Comparison of ENCODE assay signal across 7 cellular contexts in the genomic region with DNA sequence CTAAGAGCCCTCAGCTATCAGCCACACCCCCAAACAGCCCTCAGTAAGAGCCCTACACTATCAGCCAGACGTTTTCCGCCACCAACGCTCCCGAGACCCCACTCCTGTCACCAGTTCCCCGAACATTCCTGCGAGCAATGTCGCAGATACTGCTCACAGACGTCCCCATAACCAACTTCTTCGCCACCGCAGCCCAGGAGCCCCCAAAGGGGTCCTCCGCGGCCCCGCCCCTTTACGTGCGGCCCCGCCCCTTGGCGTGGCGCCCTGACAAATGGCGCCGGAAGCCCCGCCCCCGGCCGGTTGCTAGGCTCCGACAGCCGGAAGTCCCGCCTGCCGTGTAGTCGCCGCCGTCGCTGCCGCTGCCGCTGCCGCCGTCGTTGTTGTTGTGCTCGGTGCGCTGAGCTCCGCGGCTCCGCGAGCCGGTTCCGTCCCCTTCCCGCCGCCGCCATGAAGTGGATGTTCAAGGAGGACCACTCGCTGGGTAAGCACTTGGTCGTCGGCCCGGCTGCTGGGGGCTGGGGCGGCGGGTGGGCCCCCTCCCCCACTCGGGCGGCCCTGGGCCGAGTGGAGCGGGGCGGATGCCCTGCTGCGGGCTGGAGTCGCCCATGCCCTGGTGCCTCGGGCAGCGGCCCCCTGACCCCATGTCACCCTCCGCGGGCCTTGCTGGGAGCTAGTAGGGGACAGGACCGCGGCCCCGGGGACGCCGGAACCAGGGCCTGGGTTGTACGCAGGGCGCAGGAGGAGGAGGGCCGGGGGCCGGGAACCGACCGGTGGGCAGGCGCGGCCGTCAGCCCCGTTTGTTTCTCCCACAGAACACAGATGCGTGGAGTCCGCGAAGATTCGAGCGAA. TPM values are rescaled to one million over a fixed set of nuclear protein-coding genes. Genes with fewer than 3 reads are reported as not detected.
A peak's percentile ranks its signal among the peaks of the same experiment; 100 is the strongest.
DNase-seq lines count a peak whose midpoint lies in the region; ATAC-seq and TF ChIP-seq lines count a peak whose summit lies in the region.

GABARAPL2 (plus strand) TSS at position 340 of the 849 bp plus-strand sequence; CDS start at position 448, 108 bp downstream.

- no peak for TF ChIP-seq CTCF in body of pancreas (IDR thresholded peaks at IDR 0.05)
- no peak for TF ChIP-seq CTCF in gastrocnemius medialis (IDR thresholded peaks at IDR 0.05 in 4 of 5, conservative IDR thresholded peaks at IDR 0.05 in 1 of 5)

- H3K4me3 ChIP-seq in body of pancreas: peak within 1 kb of the TSS; percentile 40 to 96
- H3K4me3 ChIP-seq in iPS DF 6.9 (ENCODE audit: low read length): peak within 1 kb of the TSS; percentile 81
- peak within 1 kb of the TSS; percentile 89 to 98 (median 96) for H3K4me3 ChIP-seq in gastrocnemius medialis

- intact Hi-C loops in body of pancreas (cut with DNase I) (no loop called here), gastrocnemius medialis (cut with DNase I; ENCODE audit: low total_unique reads) (loop anchor here (1.0 to 5.0 kb wide), 4 partner anchors 49 to 104 kb away; partner anchors contain the start of genes ADAT1, KARS1, TERF2IP and TMEM170A)

- WGBS in body of pancreas, 2 donors: 1 to 2% methylated on average over 21 to 75 of the region's 84 CpGs
- no CpG with 5 or more reads among the region's 84 CpGs for whole genome bisulfite sequencing in iPS DF 6.9 (ENCODE audit: insufficient coverage, insufficient read length)

- H3K27me3 ChIP-seq in body of pancreas (no peaks in the 10 kb centered on the region), iPS DF 6.9 (ENCODE audit: control insufficient read depth, insufficient read depth, low read length) (no peaks in the 10 kb centered on the region), gastrocnemius medialis (no peaks in the 10 kb centered on the region)

- H3K36me3 ChIP-seq in body of pancreas (replicated peaks in 1 of 2; ENCODE audit: insufficient read depth in 1 of 2, low read depth in 2 of 2) (no peaks in the 10 kb centered on the region), iPS DF 6.9 (ENCODE audit: control insufficient read depth, insufficient read depth, low read length) (no peaks in the 10 kb centered on the region; the same call in 1 of the 2 replicates), gastrocnemius medialis (peaks cover 0 to 29% of the 10 kb centered on the region in 2 donors)

- TF ChIP-seq POLR2A in body of pancreas (IDR thresholded peaks at IDR 0.05) (peak; percentile 28 to 82 (median 64)), gastrocnemius medialis (IDR thresholded peaks at IDR 0.05) (peak; percentile 90 to 91)

- ATAC-seq in GM18858 (IDR thresholded peaks at IDR 0.05; ENCODE audit: unreplicated experiment): peak; percentile 58
- peak; percentile 62 for ATAC-seq in HG03039 (IDR thresholded peaks at IDR 0.05; ENCODE audit: unreplicated experiment)
- peak; percentile 90 for ATAC-seq in body of pancreas
- peak; percentile 91 to 95 for ATAC-seq in gastrocnemius medialis

- H3K27ac ChIP-seq in body of pancreas (peak within 1 kb of the TSS; percentile 42 to 83 (median 69)), iPS DF 6.9 (ENCODE audit: low read length) (no peak within 1 kb of the TSS), gastrocnemius medialis (peak within 1 kb of the TSS; percentile 81 to 92 (median 86))

- peak; percentile 48 for DNase-seq in NCI-H2107 treated with DMSO at 0.1 percent for 48 hours (lab: John Stamatoyannopoulos, UW; ENCODE audit: unreplicated experiment)
- peak; percentile 91 for DNase-seq in UCSD-AML1 (lab: John Stamatoyannopoulos, UW; ENCODE audit: unreplicated experiment)
- peak; percentile 79 to 87 (median 85) for DNase-seq in body of pancreas
- no peak for DNase-seq in iPS DF 6.9 (ENCODE audit: low read depth, low spot score)
- peak; percentile 51 to 65 for DNase-seq in gastrocnemius medialis

- H3K9me3 ChIP-seq in body of pancreas (no peaks in the 10 kb centered on the region), iPS DF 6.9 (ENCODE audit: control insufficient read depth, insufficient read depth, low read length) (no peaks in the 10 kb centered on the region), gastrocnemius medialis (no peaks in the 10 kb centered on the region)

- in situ Hi-C loops in gastrocnemius medialis (cut with MboI; ENCODE audit: low sequenced_read_pairs in 4 of 4): loop anchor here in 1 of 4 donors (10.0 kb wide), 1 partner anchor 59 kb away; the partner anchor contains the start of gene ADAT1

- H3K4me1 ChIP-seq in body of pancreas: peaks cover 34% of the 10 kb centered on the region
- H3K4me1 ChIP-seq in iPS DF 6.9 (ENCODE audit: control insufficient read depth, insufficient read depth, low read length): no peaks in the 10 kb centered on the region
- peaks cover 34 to 54% of the 10 kb centered on the region in 2 donors for H3K4me1 ChIP-seq in gastrocnemius medialis

RNA-seq across cellular contexts. Expression of gene GABARAPL2, which starts in this region (rescaled TPM):
- total RNA-seq in body of pancreas (10 to 100 TPM; 35.9 to 66.2 TPM), gastrocnemius medialis (100 to 1,000 TPM in 3 of 4 donors, 10 to 100 TPM in 1; 92.2 to 137 (median 117) TPM)
